ENCODE assay signal across 9 cellular contexts in genomic region chr15:58521293-58521991, GRCh38.
A peak's percentile ranks its signal among the peaks of the same experiment; 100 is the strongest.
DNase-seq lines count a peak whose midpoint lies in the region; ATAC-seq and TF ChIP-seq lines count a peak whose summit lies in the region.
"Had no signal": no experiment of that assay in that cellular context is flagged by ENCODE, and none has a peak within 500 bp of the region (broad histone marks: within the 10 kb centered on the region; RNA-seq: fewer than 3 reads in every experiment).

No MANE protein-coding gene starts in this region.

- H3K36me3 ChIP-seq in trophoblast cell (ENCODE audit: control insufficient read depth in 1 of 2, insufficient read depth in 2 of 2, low read length in 2 of 2): no peaks in the 10 kb centered on the region
- H3K36me3 ChIP-seq: Peyer's patch had no signal

- no peak overlapping the region for H3K9ac ChIP-seq in trophoblast cell (ENCODE audit: low read length)

- H3K36me3 Mint-ChIP-seq in HFFc6 (ENCODE audit: low read depth): no peaks in the 10 kb centered on the region

- no peak for TF ChIP-seq CTCF in HFFc6 (IDR thresholded peaks at IDR 0.05)

- peak overlapping the region; percentile 7 for H4K8ac ChIP-seq in trophoblast cell (ENCODE audit: low read depth, low read length)

- peak overlapping the region; percentile 13 for H3K4me2 ChIP-seq in trophoblast cell (ENCODE audit: low read length)

- peaks cover 11% of the 10 kb centered on the region for H3K27me3 Mint-ChIP-seq in HFFc6 (ENCODE audit: insufficient read depth)

- H3K79me2 ChIP-seq in trophoblast cell (ENCODE audit: control insufficient read depth, insufficient read depth, low read length, poor library complexity): peaks cover 2% of the 10 kb centered on the region

- peak overlapping the region; percentile 12 for H2AFZ ChIP-seq in trophoblast cell (ENCODE audit: insufficient read depth, low read length, poor library complexity)

- peaks cover 27% of the 10 kb centered on the region for H3K79me1 ChIP-seq in trophoblast cell (ENCODE audit: low read length)

- peak overlapping the region; percentile 13 for H2AK5ac ChIP-seq in trophoblast cell (ENCODE audit: low read length)

- H3K4me1 ChIP-seq in trophoblast cell (ENCODE audit: control insufficient read depth in 1 of 2, insufficient read depth in 2 of 2, low read length in 2 of 2): peaks cover 19 to 23% of the 10 kb centered on the region in 2 experiments
- H3K4me1 ChIP-seq: Peyer's patch had no signal

- no peaks in the 10 kb centered on the region for H3K27me3 ChIP-seq in trophoblast cell (ENCODE audit: insufficient read depth, low read length)
- H3K27me3 ChIP-seq: Peyer's patch had no signal

- peak overlapping the region; percentile 17 for H4K12ac ChIP-seq in trophoblast cell (ENCODE audit: low read depth, low read length)

- peak overlapping the region; percentile 66 for H3K27ac ChIP-seq in trophoblast cell (ENCODE audit: low read depth, low read length)
- H3K27ac ChIP-seq: Peyer's patch had no signal

- H3K18ac ChIP-seq in trophoblast cell (ENCODE audit: low read length): peak overlapping the region; percentile 12

- DNase-seq in HFFc6 (peak; percentile 21), SW480 (ENCODE audit: low spot score) (peak; percentile 44), globus pallidus (ENCODE audit: low spot score) (peak; percentile 47), trophoblast cell (peak; percentile 90 to 95), midbrain (lab: John Stamatoyannopoulos, UW) (no peak), NCI-H1694 (lab: John Stamatoyannopoulos, UW) (no peak)
- no peak for DNase-seq in stimulated activated naive CD4-positive, alpha-beta T cell treated with Interleukin-2 at 50 U/mL for 16 hours (lab: John Stamatoyannopoulos, UW)

- no peak overlapping the region for H3K4me3 Mint-ChIP-seq in HFFc6

- no peaks in the 10 kb centered on the region for H3K9me3 Mint-ChIP-seq in HFFc6

- peaks cover 19% of the 10 kb centered on the region for H3K4me1 Mint-ChIP-seq in HFFc6 (ENCODE audit: low read depth)

- no peak overlapping the region for H3K4ac ChIP-seq in trophoblast cell (ENCODE audit: low read depth, low read length)

- peak overlapping the region; percentile 50 for H2BK120ac ChIP-seq in trophoblast cell (ENCODE audit: insufficient read depth, low read length, poor library complexity)

- H2BK5ac ChIP-seq in trophoblast cell (ENCODE audit: low read depth, low read length, poor library complexity): peak overlapping the region; percentile 53

- H4K91ac ChIP-seq in trophoblast cell (ENCODE audit: low read depth, low read length): peak overlapping the region; percentile 90

- no peaks in the 10 kb centered on the region for H3K9me3 ChIP-seq in trophoblast cell (ENCODE audit: insufficient read depth, low read depth, low read length)
- H3K9me3 ChIP-seq: Peyer's patch had no signal

- H2BK12ac ChIP-seq in trophoblast cell (ENCODE audit: low read length): peak overlapping the region; percentile 7

- H3K27ac Mint-ChIP-seq in HFFc6: no peak overlapping the region

- H3K4me3 ChIP-seq in trophoblast cell (ENCODE audit: low read depth, low read length): no peak overlapping the region
- H3K4me3 ChIP-seq: Peyer's patch had no signal

- no peak overlapping the region for H3K23ac ChIP-seq in trophoblast cell (ENCODE audit: low read length)

- no CpG with 5 or more reads among the region's 13 CpGs for WGBS in trophoblast cell (ENCODE audit: extremely low coverage, insufficient coverage, insufficient read length)

- H3K14ac ChIP-seq in trophoblast cell (ENCODE audit: low read length): peak overlapping the region; percentile 12

- no peak for ATAC-seq in GM18873 (IDR thresholded peaks at IDR 0.05; ENCODE audit: low FRiP score, unreplicated experiment)

Comparison
In these comparisons a context has a peak if more than half of its experiments do, and no peak if none do; other contexts are left out.
1. DNase-seq: peak in HFFc6 (single experiment), SW480 (single experiment), globus pallidus (single experiment) and trophoblast cell (2 of 2); none in midbrain (single experiment), NCI-H1694 (single experiment) and stimulated activated naive CD4-positive, alpha-beta T cell treated with Interleukin-2 at 50 U/mL for 16 hours (single experiment).